In the genomic region with DNA sequence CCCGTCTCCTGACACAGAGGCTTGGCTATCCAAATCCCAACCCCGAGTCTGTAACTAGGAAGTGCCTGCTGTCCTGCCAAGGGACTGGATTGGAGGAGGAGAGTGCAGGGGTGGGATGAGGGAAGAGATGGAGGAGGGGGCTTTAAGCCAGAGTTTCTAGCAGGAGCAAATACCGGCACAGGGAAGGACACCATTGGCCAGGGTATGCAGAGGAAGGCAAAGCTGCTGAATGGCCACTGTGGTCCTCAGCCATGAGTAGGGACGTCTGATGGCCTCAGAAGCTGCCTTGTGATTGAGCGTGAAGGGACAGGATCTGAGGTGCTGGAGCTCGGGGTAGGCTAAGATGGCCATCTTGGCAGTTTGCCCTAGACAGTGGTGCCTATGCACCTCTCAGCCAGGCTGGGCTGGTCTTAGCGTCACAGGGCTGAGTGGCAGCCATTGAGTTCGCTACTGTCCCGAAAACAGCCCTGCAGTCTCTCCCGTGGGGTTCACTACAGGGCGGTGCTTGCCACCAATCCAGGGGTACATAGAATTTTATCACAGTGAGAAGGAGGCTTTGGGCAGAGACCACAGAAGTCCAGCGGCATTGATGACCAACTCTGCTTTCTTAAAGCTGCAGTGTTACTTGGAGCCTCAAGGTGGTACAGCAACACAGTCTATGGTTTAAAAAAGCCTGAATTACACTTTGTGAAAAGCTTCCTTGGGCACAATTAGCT, we compare ENCODE assay signal across 8 cellular contexts.
DNase-seq lines count a peak whose midpoint lies in the region; ATAC-seq and TF ChIP-seq lines count a peak whose summit lies in the region.

No MANE protein-coding gene starts in this region.

- H3K4me3 ChIP-seq in BE2C (ENCODE audit: low read depth, low read length), result no peak overlapping the region

- H3K9me3 ChIP-seq in BE2C (no peaks in the 10 kb centered on the region), T-helper 17 cell (ENCODE audit: control insufficient read depth, low read length, poor library complexity, severe bottlenecking) (no peaks in the 10 kb centered on the region)

- H3K27me3 ChIP-seq in BE2C, result no peaks in the 10 kb centered on the region

- H3K9me3 Mint-ChIP-seq in stimulated activated naive CD8-positive, alpha-beta T cell treated with anti-CD3 and anti-CD28 coated beads, Interleukin-15, amount 100 ng/mL, for 72 hours, result no peaks in the 10 kb centered on the region

- H3K4me3 Mint-ChIP-seq in T-helper 17 cell, result no peak overlapping the region
- H3K4me3 Mint-ChIP-seq in stimulated activated naive CD8-positive, alpha-beta T cell treated with anti-CD3 and anti-CD28 coated beads, Interleukin-15, amount 100 ng/mL, for 72 hours, result no peak overlapping the region

- H3K36me3 Mint-ChIP-seq in T-helper 17 cell (ENCODE audit: low read depth), result no peaks in the 10 kb centered on the region

- H3K27ac Mint-ChIP-seq in T-helper 17 cell, result no peak overlapping the region
- H3K27ac Mint-ChIP-seq in stimulated activated naive CD8-positive, alpha-beta T cell treated with anti-CD3 and anti-CD28 coated beads, Interleukin-15, amount 100 ng/mL, for 72 hours, result peak overlapping the region in 1 of 2 donors; percentile 61

- H3K36me3 ChIP-seq in BE2C, result no peaks in the 10 kb centered on the region

- ATAC-seq in GM18858 (IDR thresholded peaks at IDR 0.05; ENCODE audit: unreplicated experiment), result peak; percentile 76
- ATAC-seq in HG03432 (IDR thresholded peaks at IDR 0.05; ENCODE audit: unreplicated experiment), result peak; percentile 89
- peak; percentile 60 for ATAC-seq in T-helper 17 cell
- ATAC-seq in stimulated activated naive CD8-positive, alpha-beta T cell treated with anti-CD3 and anti-CD28 coated beads, Interleukin-15, amount 100 ng/mL, for 72 hours, result peak; percentile 90

- no peak for DNase-seq in BE2C
- DNase-seq in T-helper 17 cell, result no peak
- DNase-seq in germinal center (ENCODE audit: low spot score), result peak; percentile 21
- DNase-seq in stimulated activated naive CD8-positive, alpha-beta T cell treated with anti-CD3 and anti-CD28 coated beads, Interleukin-15, amount 100 ng/mL, for 72 hours, result peak in 1 of 2 donors; percentile 19
- DNase-seq in GOT3 (lab: John Stamatoyannopoulos, UW), result no peak
- DNase-seq in T1000 (lab: John Stamatoyannopoulos, UW), result no peak

- TF ChIP-seq CTCF in BE2C (IDR thresholded peaks at IDR 0.05; ENCODE audit: low read depth, low read length), result peak; percentile 37

- H3K27me3 Mint-ChIP-seq in T-helper 17 cell, result no peaks in the 10 kb centered on the region
- H3K27me3 Mint-ChIP-seq in stimulated activated naive CD8-positive, alpha-beta T cell treated with anti-CD3 and anti-CD28 coated beads, Interleukin-15, amount 100 ng/mL, for 72 hours, result no peaks in the 10 kb centered on the region

- no peaks in the 10 kb centered on the region for H3K4me1 ChIP-seq in BE2C

- peaks cover 16% of the 10 kb centered on the region for H3K4me1 Mint-ChIP-seq in T-helper 17 cell
- peaks cover 58% of the 10 kb centered on the region for H3K4me1 Mint-ChIP-seq in stimulated activated naive CD8-positive, alpha-beta T cell treated with anti-CD3 and anti-CD28 coated beads, Interleukin-15, amount 100 ng/mL, for 72 hours
